Comparison of ENCODE assay signal across 8 cellular contexts in genomic region chr9:97921959-97922905, GRCh38. TPM values are rescaled to one million over a fixed set of nuclear protein-coding genes. Genes with fewer than 3 reads are reported as not detected.
A peak's percentile ranks its signal among the peaks of the same experiment; 100 is the strongest.
DNase-seq lines count a peak whose midpoint lies in the region; ATAC-seq and TF ChIP-seq lines count a peak whose summit lies in the region.

TSS of gene TRMO (minus strand) at chr9:97922500. CDS start at chr9:97922493, 7 bp downstream.

- H3K27me3 ChIP-seq in WERI-Rb-1 (ENCODE audit: insufficient read depth, low read depth, severe bottlenecking): no peaks in the 10 kb centered on the region
- H3K27me3 ChIP-seq in mammary epithelial cell (ENCODE audit: insufficient read depth, low read length): no peaks in the 10 kb centered on the region
- H3K27me3 ChIP-seq in smooth muscle cell (ENCODE audit: low read depth): peaks cover 20% of the 10 kb centered on the region

- ATAC-seq in GM18873 (IDR thresholded peaks at IDR 0.05; ENCODE audit: low FRiP score, unreplicated experiment): peak; percentile 86
- peak; percentile 76 for ATAC-seq in HG03139 (IDR thresholded peaks at IDR 0.05; ENCODE audit: unreplicated experiment)

- H4K20me1 ChIP-seq in mammary epithelial cell (ENCODE audit: insufficient read depth, low read length) (no peaks in the 10 kb centered on the region), smooth muscle cell (ENCODE audit: low read depth) (no peaks in the 10 kb centered on the region)

- in situ Hi-C loops in mammary epithelial cell (cut with MboI; ENCODE audit: low sequenced_read_pairs in 2 of 2): loop anchor here in 1 of 2 donors (25.0 kb wide), 1 partner anchor 340 kb away; the partner anchor contains the start of gene TBC1D2

- DNase-seq in AG08395 (ENCODE audit: low spot score) (peak; percentile 98), NCI-H2196 treated with DMSO at 0.1 percent for 48 hours (lab: John Stamatoyannopoulos, UW; ENCODE audit: unreplicated experiment) (peak; percentile 91), WERI-Rb-1 (peak; percentile 99), mammary epithelial cell (peak; percentile 96), iPS-NIHi7 (ENCODE audit: extremely low spot score) (peak; percentile 97), smooth muscle cell (lab: John Stamatoyannopoulos, UW; ENCODE audit: unreplicated experiment) (peak; percentile 99)

- peak within 1 kb of the TSS; percentile 93 for H3K27ac ChIP-seq in WERI-Rb-1
- H3K27ac ChIP-seq in mammary epithelial cell (ENCODE audit: insufficient read depth, low read depth, low read length): peak within 1 kb of the TSS; percentile 88
- peak within 1 kb of the TSS; percentile 93 for H3K27ac ChIP-seq in smooth muscle cell (ENCODE audit: low read depth)

- dilution Hi-C loops in mammary epithelial cell (cut with HindIII; ENCODE audit: low sequenced_read_pairs): loop anchor here (5.0 kb wide), 1 partner anchor 75 kb away; no protein-coding TSS in a partner anchor

- H3K36me3 ChIP-seq in WERI-Rb-1: no peaks in the 10 kb centered on the region; the same call in 1 of the 2 replicates
- no peaks in the 10 kb centered on the region for H3K36me3 ChIP-seq in mammary epithelial cell (ENCODE audit: insufficient read depth, low read length)
- H3K36me3 ChIP-seq in smooth muscle cell (ENCODE audit: low read depth): no peaks in the 10 kb centered on the region

- BruUV-seq in mammary epithelial cell (replicated peaks; lab: Mats Ljungman, UMichigan): TSS peak; percentile 80

- peak within 1 kb of the TSS; percentile 86 for H3K4me3 ChIP-seq in WERI-Rb-1 (ENCODE audit: low read depth, low read length)
- peak within 1 kb of the TSS; percentile 58 to 85 (median 67) for H3K4me3 ChIP-seq in mammary epithelial cell (replicated peaks in 1 of 3; ENCODE audit: insufficient read depth in 1 of 3, low read depth in 2 of 3, low read length in 3 of 3)
- peak within 1 kb of the TSS; percentile 63 for H3K4me3 ChIP-seq in smooth muscle cell

- peak within 1 kb of the TSS; percentile 87 for H2AFZ ChIP-seq in mammary epithelial cell (ENCODE audit: low read depth, low read length)
- peak within 1 kb of the TSS; percentile 94 for H2AFZ ChIP-seq in smooth muscle cell (ENCODE audit: low read depth)

- under 1% methylated on average over 45 of the region's 63 CpGs for WGBS in mammary epithelial cell (ENCODE audit: low coverage, missing lambda C conversion rate)
- WGBS in smooth muscle cell (ENCODE audit: low lambda C conversion rate): 4% methylated on average over 63 of the region's 63 CpGs

- H3K4me2 ChIP-seq in mammary epithelial cell (ENCODE audit: insufficient read depth, low read depth, low read length) (peak within 1 kb of the TSS; percentile 88), smooth muscle cell (peak within 1 kb of the TSS; percentile 87)

- H3K9me3 ChIP-seq in WERI-Rb-1 (ENCODE audit: severe bottlenecking): no peaks in the 10 kb centered on the region
- no peaks in the 10 kb centered on the region for H3K9me3 ChIP-seq in mammary epithelial cell (replicated peaks; ENCODE audit: insufficient read depth, low read length)
- H3K9me3 ChIP-seq in smooth muscle cell (replicated peaks; ENCODE audit: low read depth): no peaks in the 10 kb centered on the region

- peaks cover 3% of the 10 kb centered on the region for H3F3A ChIP-seq in smooth muscle cell (ENCODE audit: low read depth)

- TF ChIP-seq CTCF in WERI-Rb-1 (IDR thresholded peaks at IDR 0.05; ENCODE audit: low read depth, low read length): peak; percentile 93
- TF ChIP-seq CTCF in mammary epithelial cell (conservative IDR thresholded peaks at IDR 0.05 in 1 of 2, IDR thresholded peaks at IDR 0.05 in 1 of 2; ENCODE audit: extremely low read depth in 1 of 2, insufficient read depth in 1 of 2, low read depth in 1 of 2, low read length in 2 of 2): peak; percentile 30 to 72
- TF ChIP-seq CTCF in smooth muscle cell (IDR thresholded peaks at IDR 0.05; ENCODE audit: borderline replicate concordance, insufficient read depth, poor library complexity, severe bottlenecking): peak; percentile 87

- H3K9ac ChIP-seq in mammary epithelial cell (ENCODE audit: insufficient read depth, low read length) (peak within 1 kb of the TSS; percentile 78), smooth muscle cell (ENCODE audit: low read depth) (peak within 1 kb of the TSS; percentile 95)

- H3K79me2 ChIP-seq in mammary epithelial cell (ENCODE audit: insufficient read depth, low read length): peaks cover 17% of the 10 kb centered on the region
- no peaks in the 10 kb centered on the region for H3K79me2 ChIP-seq in smooth muscle cell (ENCODE audit: low read depth)

- CTCF ChIA-PET in mammary epithelial cell (lab: Charles Lee; ENCODE audit: low non-redundant PET): interaction anchor here (0.5 to 0.7 kb wide), 5 partner anchors 12 to 173 kb away, joined by 3 to 15 read pairs (median 5); no protein-coding TSS in a partner anchor

- H3K4me1 ChIP-seq in mammary epithelial cell (ENCODE audit: insufficient read depth, low read length) (peaks cover 9% of the 10 kb centered on the region), smooth muscle cell (ENCODE audit: low read depth) (peaks cover 8% of the 10 kb centered on the region)

- intact Hi-C loops in mammary epithelial cell (cut with micrococcal nuclease): loop anchor here (2.0 to 5.0 kb wide), 3 partner anchors 61 to 855 kb away; partner anchors contain the start of genes ANP32B and TRIM14

RNA-seq across cellular contexts. Expression of gene TRMO, which starts in this region (rescaled TPM):
- total RNA-seq in mammary epithelial cell (10 to 100 TPM in 1 of 2 donors, 1 to 10 TPM in 1; 7.6 to 15.3 TPM), smooth muscle cell (8.1 and 17.9 TPM in 2 replicates)
- polyA plus RNA-seq in mammary epithelial cell (11.0 TPM), smooth muscle cell (5.5 and 5.8 TPM in 2 replicates)
- 11.5 TPM for polyA minus RNA-seq in mammary epithelial cell

Comparison
In these comparisons a context has a peak if more than half of its experiments do, and no peak if none do; other contexts are left out.
1. Peak in every context shown above with its lines: DNase-seq, ATAC-seq, H3K4me3 ChIP-seq and H3K27ac ChIP-seq.